In the genomic region with DNA sequence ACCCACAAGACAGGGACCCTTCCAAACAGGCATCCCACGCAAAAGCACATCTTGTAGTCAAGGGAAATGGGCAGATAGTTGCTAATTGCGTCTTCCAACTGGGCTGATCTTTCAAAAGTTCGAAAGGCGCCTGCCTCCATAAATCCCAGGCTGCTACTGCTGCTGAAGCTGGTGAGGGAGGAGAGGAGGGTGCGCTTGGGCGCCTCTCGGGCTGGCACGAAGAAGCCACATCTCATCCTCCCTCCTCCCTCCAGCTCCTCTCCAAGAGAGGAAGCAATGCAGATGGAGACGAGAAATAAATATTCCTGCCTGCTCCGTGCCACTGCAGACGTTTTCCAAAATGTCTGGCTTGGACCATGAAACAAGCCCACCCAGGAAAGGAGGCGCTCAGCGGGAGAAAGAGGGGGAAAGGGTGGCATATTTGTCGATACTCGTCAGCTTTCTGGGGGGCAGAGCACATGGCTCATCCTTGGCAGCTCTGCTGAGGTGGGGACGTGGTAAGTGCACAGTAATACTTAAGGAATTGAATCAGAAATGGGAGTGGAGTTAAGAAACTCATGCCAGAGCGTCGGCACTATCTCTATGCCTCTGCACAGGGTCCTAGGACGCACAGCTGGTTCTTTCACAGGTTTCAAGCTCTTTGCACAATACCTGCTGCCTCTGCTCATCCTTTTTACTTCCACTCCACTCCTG, we compare ENCODE assay signal across 2 cellular contexts.
TF ChIP-seq lines count a peak whose summit lies in the region.

No MANE protein-coding gene starts in this region.

TF ChIP-seq in H1, 55 proteins besides CTCF, POLR2A, EP300 and RAD21:
- no peak for TF ChIP-seq TEAD4 (IDR thresholded peaks at IDR 0.05; ENCODE audit: low read depth, low read length)

TF ChIP-seq in HepG2, 621 proteins besides CTCF, POLR2A, EP300 and RAD21:
- TF ChIP-seq PRPF4 (IDR thresholded peaks at IDR 0.05; ENCODE audit: low read depth, low read length, poor library complexity, severe bottlenecking) (no peak), CEBPB (IDR thresholded peaks at IDR 0.05; ENCODE audit: borderline replicate concordance, low read depth, low read length) (no peak), RARG (CRISPR knock-in tag; IDR thresholded peaks at IDR 0.05; ENCODE audit: low read depth) (no peak)
- TF ChIP-seq, protein P1, sequence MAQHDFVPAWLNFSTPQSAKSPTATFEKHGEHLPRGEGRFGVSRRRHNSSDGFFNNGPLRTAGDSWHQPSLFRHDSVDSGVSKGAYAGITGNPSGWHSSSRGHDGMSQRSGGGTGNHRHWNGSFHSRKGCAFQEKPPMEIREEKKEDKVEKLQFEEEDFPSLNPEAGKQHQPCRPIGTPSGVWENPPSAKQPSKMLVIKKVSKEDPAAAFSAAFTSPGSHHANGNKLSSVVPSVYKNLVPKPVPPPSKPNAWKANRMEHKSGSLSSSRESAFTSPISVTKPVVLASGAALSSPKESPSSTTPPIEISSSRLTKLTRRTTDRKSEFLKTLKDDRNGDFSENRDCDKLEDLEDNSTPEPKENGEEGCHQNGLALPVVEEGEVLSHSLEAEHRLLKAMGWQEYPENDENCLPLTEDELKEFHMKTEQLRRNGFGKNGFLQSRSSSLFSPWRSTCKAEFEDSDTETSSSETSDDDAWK (CRISPR knock-in tag; IDR thresholded peaks at IDR 0.05): no peak
- TF ChIP-seq, protein P2, sequence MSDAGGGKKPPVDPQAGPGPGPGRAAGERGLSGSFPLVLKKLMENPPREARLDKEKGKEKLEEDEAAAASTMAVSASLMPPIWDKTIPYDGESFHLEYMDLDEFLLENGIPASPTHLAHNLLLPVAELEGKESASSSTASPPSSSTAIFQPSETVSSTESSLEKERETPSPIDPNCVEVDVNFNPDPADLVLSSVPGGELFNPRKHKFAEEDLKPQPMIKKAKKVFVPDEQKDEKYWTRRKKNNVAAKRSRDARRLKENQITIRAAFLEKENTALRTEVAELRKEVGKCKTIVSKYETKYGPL (CRISPR knock-in tag; IDR thresholded peaks at IDR 0.05): no peak
- TF ChIP-seq, protein P3, sequence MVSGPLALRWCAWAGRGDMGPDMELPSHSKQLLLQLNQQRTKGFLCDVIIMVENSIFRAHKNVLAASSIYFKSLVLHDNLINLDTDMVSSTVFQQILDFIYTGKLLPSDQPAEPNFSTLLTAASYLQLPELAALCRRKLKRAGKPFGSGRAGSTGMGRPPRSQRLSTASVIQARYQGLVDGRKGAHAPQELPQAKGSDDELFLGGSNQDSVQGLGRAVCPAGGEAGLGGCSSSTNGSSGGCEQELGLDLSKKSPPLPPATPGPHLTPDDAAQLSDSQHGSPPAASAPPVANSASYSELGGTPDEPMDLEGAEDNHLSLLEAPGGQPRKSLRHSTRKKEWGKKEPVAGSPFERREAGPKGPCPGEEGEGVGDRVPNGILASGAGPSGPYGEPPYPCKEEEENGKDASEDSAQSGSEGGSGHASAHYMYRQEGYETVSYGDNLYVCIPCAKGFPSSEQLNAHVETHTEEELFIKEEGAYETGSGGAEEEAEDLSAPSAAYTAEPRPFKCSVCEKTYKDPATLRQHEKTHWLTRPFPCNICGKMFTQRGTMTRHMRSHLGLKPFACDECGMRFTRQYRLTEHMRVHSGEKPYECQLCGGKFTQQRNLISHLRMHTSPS (CRISPR knock-in tag; IDR thresholded peaks at IDR 0.05; ENCODE audit: low read depth): no peak
